1 cellular context compared by ENCODE assay signal in genomic region chr7:106102387-106102966, GRCh38.
A peak's percentile ranks its signal among the peaks of the same experiment; 100 is the strongest.
TF ChIP-seq lines count a peak whose summit lies in the region.

No MANE protein-coding gene starts in this region.

TF ChIP-seq in K562, 482 proteins besides CTCF, POLR2A, EP300 and RAD21 (continued from another document and continues in another):
- no peak for TF ChIP-seq MYNN (IDR thresholded peaks at IDR 0.05)
- no peak for TF ChIP-seq MYNN (CRISPR knock-in tag; IDR thresholded peaks at IDR 0.05)
- TF ChIP-seq HBP1 (CRISPR knock-in tag; IDR thresholded peaks at IDR 0.05), result no peak
- TF ChIP-seq HNRNPLL (IDR thresholded peaks at IDR 0.05; ENCODE audit: low read depth, low read length, poor library complexity, severe bottlenecking), result no peak
- no peak for TF ChIP-seq ZBTB40 (IDR thresholded peaks at IDR 0.05)
- no peak for TF ChIP-seq ZBTB40 (CRISPR knock-in tag; IDR thresholded peaks at IDR 0.05)
- TF ChIP-seq ZKSCAN1 (IDR thresholded peaks at IDR 0.05; ENCODE audit: low read depth, low read length), result no peak
- TF ChIP-seq ZNF764 (CRISPR knock-in tag; IDR thresholded peaks at IDR 0.05; ENCODE audit: low read depth), result no peak
- TF ChIP-seq UBTF (IDR thresholded peaks at IDR 0.05; ENCODE audit: borderline replicate concordance in 1 of 2, low read depth in 2 of 2, low read length in 2 of 2), result no peak
- peak; percentile 76; the same call in 1 of the 2 replicates for TF ChIP-seq FOXJ2 (tag; IDR thresholded peaks at IDR 0.05)
- TF ChIP-seq PHB (CRISPR knock-in tag; IDR thresholded peaks at IDR 0.05), result no peak
- no peak for TF ChIP-seq BRF1 (IDR thresholded peaks at IDR 0.05; ENCODE audit: borderline replicate concordance, extremely low read depth, insufficient read length)
- TF ChIP-seq ZNF507 (tag; conservative IDR thresholded peaks at IDR 0.05), result no peak
- TF ChIP-seq ZNF41 (CRISPR knock-in tag; conservative IDR thresholded peaks at IDR 0.05), result 0 out of 2 replicates have a peak, but pooled peaks have one; percentile 33
- no peak for TF ChIP-seq HDAC6 (IDR thresholded peaks at IDR 0.05; ENCODE audit: low read depth, low read length)
- no peak for TF ChIP-seq ZNF584 (CRISPR knock-in tag; IDR thresholded peaks at IDR 0.05; ENCODE audit: low read depth)
- no peak for TF ChIP-seq ZNF551 (CRISPR knock-in tag; IDR thresholded peaks at IDR 0.05)
- no peak for TF ChIP-seq ZC3H4 (CRISPR knock-in tag; IDR thresholded peaks at IDR 0.05; ENCODE audit: borderline replicate concordance)
- no peak for TF ChIP-seq ZNF212 (CRISPR knock-in tag; IDR thresholded peaks at IDR 0.05)
- no peak for TF ChIP-seq OTX1 (CRISPR knock-in tag; IDR thresholded peaks at IDR 0.05)
- TF ChIP-seq GATA2 (CRISPR knock-in tag; IDR thresholded peaks at IDR 0.05), result no peak; the same call in 1 of the 2 replicates
- 0 out of 2 replicates have a peak, but pooled peaks have one; percentile 70 for TF ChIP-seq SMARCE1 (IDR thresholded peaks at IDR 0.05)
- TF ChIP-seq SETDB1 (IDR thresholded peaks at IDR 0.05; ENCODE audit: low read length), result no peak
- TF ChIP-seq ZBTB8A (IDR thresholded peaks at IDR 0.05; ENCODE audit: partially characterized antibody), result no peak
- no peak for TF ChIP-seq ARID2 (IDR thresholded peaks at IDR 0.05)
- TF ChIP-seq USF2 (CRISPR knock-in tag; IDR thresholded peaks at IDR 0.05), result peak; percentile 27; the same call in 1 of the 2 replicates
- no peak for TF ChIP-seq ETV1 (tag; conservative IDR thresholded peaks at IDR 0.05; ENCODE audit: low read depth)
- no peak; the same call in 1 of the 2 replicates for TF ChIP-seq MYBL2 (IDR thresholded peaks at IDR 0.05; ENCODE audit: low read depth)
- no peak for TF ChIP-seq MYBL2 (CRISPR knock-in tag; IDR thresholded peaks at IDR 0.05; ENCODE audit: borderline replicate concordance)
- no peak for TF ChIP-seq GMEB1 (CRISPR knock-in tag; IDR thresholded peaks at IDR 0.05)
- TF ChIP-seq ZFP91 (CRISPR knock-in tag; IDR thresholded peaks at IDR 0.05), result no peak
- TF ChIP-seq MNT (conservative IDR thresholded peaks at IDR 0.05), result peak in 1 of 2 experiments; percentile 46; a peak in 2 of 4 replicates
- peak; percentile 63; the same call in 1 of the 2 replicates for TF ChIP-seq SMARCA4 (IDR thresholded peaks at IDR 0.05)
- TF ChIP-seq TBP (optimal IDR thresholded peaks at IDR 0.05; ENCODE audit: low read depth, low read length), result no peak
- TF ChIP-seq ATF1 (CRISPR knock-in tag; IDR thresholded peaks at IDR 0.05), result no peak
- 0 out of 2 replicates have a peak, but pooled peaks have one; percentile 19 for TF ChIP-seq ATF1 (tag; IDR thresholded peaks at IDR 0.05)
- TF ChIP-seq LEF1 (IDR thresholded peaks at IDR 0.05), result no peak
- no peak for TF ChIP-seq CHCHD3 (CRISPR knock-in tag; IDR thresholded peaks at IDR 0.05)
- peak; percentile 63; the same call in 1 of the 2 replicates for TF ChIP-seq RAD51 (IDR thresholded peaks at IDR 0.05; ENCODE audit: borderline replicate concordance, low read depth)
- TF ChIP-seq SOX6 (IDR thresholded peaks at IDR 0.05), result peak; percentile 89
- TF ChIP-seq PBX2 (CRISPR knock-in tag; IDR thresholded peaks at IDR 0.05; ENCODE audit: low read depth), result no peak
- peak; percentile 45; the same call in 1 of the 2 replicates for TF ChIP-seq PBX2 (tag; conservative IDR thresholded peaks at IDR 0.05; ENCODE audit: low read depth)
